In genomic region chr15:92130906-92131305, GRCh38 we compare ENCODE assay signal across 16 cellular contexts.
"Had no signal": no experiment of that assay in that cellular context is flagged by ENCODE, and none has a peak within 500 bp of the region (broad histone marks: within the 10 kb centered on the region; RNA-seq: fewer than 3 reads in every experiment).

No MANE protein-coding gene starts in this region.

- ATAC-seq: esophagus mucosa; gastroesophageal sphincter; mucosa of descending colon; naive thymus-derived CD8-positive, alpha-beta T cell had no signal

- H3K27me3 ChIP-seq: gastroesophageal sphincter, right atrium auricular region, sigmoid colon, stomach, transverse colon had no signal

- H3K36me3 ChIP-seq: transverse colon had no signal

- H3K27ac ChIP-seq: coronary artery, gastroesophageal sphincter, right atrium auricular region, sigmoid colon, skin epidermis, stomach, thoracic aorta, transverse colon had no signal

- H3K9me3 ChIP-seq: gastroesophageal sphincter, mucosa of descending colon, right atrium auricular region, sigmoid colon, stomach, thoracic aorta, transverse colon had no signal

- H3K4me3 ChIP-seq: coronary artery, gastroesophageal sphincter, mucosa of descending colon, right atrium auricular region, sigmoid colon, skin epidermis, stomach, thoracic aorta, transverse colon had no signal

- DNase-seq: effector CD4-positive, alpha-beta T cell; endodermal cell; mucosa of descending colon; naive thymus-derived CD8-positive, alpha-beta T cell; sigmoid colon; stimulated activated CD4-positive, alpha-beta T cell treated with anti-CD3 and anti-CD28 coated beads, Interleukin-12 subunit alpha, Interleukin-12 subunit beta, amount 100 ng/mL, for 4 hours; stimulated activated naive CD4-positive, alpha-beta T cell; stomach; substantia nigra; transverse colon had no signal

- H3K4me1 ChIP-seq: gastroesophageal sphincter, right atrium auricular region, sigmoid colon, stomach, transverse colon had no signal
